ENCODE assay signal across 9 cellular contexts in genomic region chr13:31797154-31797775, GRCh38. TPM values are rescaled to one million over a fixed set of nuclear protein-coding genes. Genes with fewer than 3 reads are reported as not detected.
DNase-seq lines count a peak whose midpoint lies in the region; ATAC-seq, FAIRE-seq and TF ChIP-seq lines count a peak whose summit lies in the region.
"Had no signal": no experiment of that assay in that cellular context is flagged by ENCODE, and none has a peak within 500 bp of the region (broad histone marks: within the 10 kb centered on the region; RNA-seq: fewer than 3 reads in every experiment).

No MANE protein-coding gene starts in this region.

- intact Hi-C loops in naive thymus-derived CD4-positive, alpha-beta T cell (cut with micrococcal nuclease), result no loop called here

- POLR2A ChIA-PET in naive thymus-derived CD4-positive, alpha-beta T cell (lab: Charles Lee), result no interaction called here

- H3K4me1 Mint-ChIP-seq in naive thymus-derived CD4-positive, alpha-beta T cell, result peaks cover 0 to 9% (median 0%) of the 10 kb centered on the region in 7 donors
- H3K4me1 Mint-ChIP-seq: activated naive CD4-positive, alpha-beta T cell treated with anti-CD3 and anti-CD28 coated beads, Interleukin-2, amount 50 U/mL, for 24 hours had no signal

- H3K36me3 ChIP-seq in bronchial epithelial cell (ENCODE audit: control insufficient read depth, insufficient read depth, low read length), result no peaks in the 10 kb centered on the region
- no peaks in the 10 kb centered on the region for H3K36me3 ChIP-seq in naive thymus-derived CD4-positive, alpha-beta T cell (ENCODE audit: control insufficient read depth in 2 of 3, insufficient read depth in 3 of 3, low read length in 3 of 3)

- H3K27me3 Mint-ChIP-seq in naive thymus-derived CD4-positive, alpha-beta T cell, result peaks cover 0 to 27% (median 10%) of the 10 kb centered on the region in 5 donors

- H3K4me1 ChIP-seq in naive thymus-derived CD4-positive, alpha-beta T cell (ENCODE audit: control insufficient read depth in 2 of 2, insufficient read depth in 2 of 2, low read length in 2 of 2), result no peaks in the 10 kb centered on the region

- DNase-seq in COLO829 (ENCODE audit: low spot score) (peak; percentile 45), MV-4-11 (lab: John Stamatoyannopoulos, UW) (peak; percentile 25), bronchial epithelial cell (ENCODE audit: low read depth) (peak; percentile 29), midbrain (lab: John Stamatoyannopoulos, UW) (peak; percentile 50), GM19238 (ENCODE audit: insufficient read length, low spot score) (no peak)
- no peak for DNase-seq in activated naive CD4-positive, alpha-beta T cell treated with anti-CD3 and anti-CD28 coated beads, Interleukin-2, amount 50 U/mL, for 16 hours
- DNase-seq in naive thymus-derived CD4-positive, alpha-beta T cell, result no peak

- peaks cover 0 to 12% (median 0%) of the 10 kb centered on the region in 11 donors for H3K9me3 Mint-ChIP-seq in naive thymus-derived CD4-positive, alpha-beta T cell
- H3K9me3 Mint-ChIP-seq: activated naive CD4-positive, alpha-beta T cell treated with anti-CD3 and anti-CD28 coated beads, Interleukin-2, amount 50 U/mL, for 24 hours had no signal

- no peak overlapping the region for H3K4me3 ChIP-seq in bronchial epithelial cell (ENCODE audit: low read depth, low read length)
- H3K4me3 ChIP-seq in naive thymus-derived CD4-positive, alpha-beta T cell (ENCODE audit: low read length), result no peak overlapping the region

- H3K4me3 Mint-ChIP-seq in naive thymus-derived CD4-positive, alpha-beta T cell, result no peak overlapping the region
- H3K4me3 Mint-ChIP-seq: activated naive CD4-positive, alpha-beta T cell treated with anti-CD3 and anti-CD28 coated beads, Interleukin-2, amount 50 U/mL, for 24 hours had no signal

- no peak for FAIRE-seq in bronchial epithelial cell (lab: Jason Lieb, UNC)

- no peaks in the 10 kb centered on the region for H3K9me3 ChIP-seq in naive thymus-derived CD4-positive, alpha-beta T cell (ENCODE audit: control insufficient read depth in 2 of 3, low read length in 3 of 3)

- H3K27ac ChIP-seq in naive thymus-derived CD4-positive, alpha-beta T cell (ENCODE audit: low read depth, low read length), result no peak overlapping the region

- peak; percentile 31 for TF ChIP-seq CTCF in bronchial epithelial cell (IDR thresholded peaks at IDR 0.05; ENCODE audit: insufficient read depth, low read length, severe bottlenecking)

- CTCF ChIA-PET in naive thymus-derived CD4-positive, alpha-beta T cell (lab: Charles Lee), result no interaction called here

- peaks cover 0 to 3% (median 0%) of the 10 kb centered on the region in 5 donors for H3K36me3 Mint-ChIP-seq in naive thymus-derived CD4-positive, alpha-beta T cell
- H3K36me3 Mint-ChIP-seq: activated naive CD4-positive, alpha-beta T cell treated with anti-CD3 and anti-CD28 coated beads, Interleukin-2, amount 50 U/mL, for 24 hours had no signal

- no peak overlapping the region for H3K27ac Mint-ChIP-seq in naive thymus-derived CD4-positive, alpha-beta T cell
- H3K27ac Mint-ChIP-seq: activated naive CD4-positive, alpha-beta T cell treated with anti-CD3 and anti-CD28 coated beads, Interleukin-2, amount 50 U/mL, for 24 hours had no signal

- no peaks in the 10 kb centered on the region for H3K27me3 ChIP-seq in bronchial epithelial cell (ENCODE audit: control insufficient read depth, insufficient read depth, low read length)
- no peaks in the 10 kb centered on the region for H3K27me3 ChIP-seq in naive thymus-derived CD4-positive, alpha-beta T cell (ENCODE audit: control insufficient read depth in 2 of 2, insufficient read depth in 2 of 2, low read length in 2 of 2)

- no peak for ATAC-seq in GM21367 (IDR thresholded peaks at IDR 0.05; ENCODE audit: unreplicated experiment)
- no peak for ATAC-seq in naive thymus-derived CD4-positive, alpha-beta T cell

RNA-seq across cellular contexts. Expression of gene RXFP2, which starts 57.9 kb away (rescaled TPM):
- total RNA-seq in bronchial epithelial cell, result not detected in 2 replicates
- not detected for total RNA-seq in naive thymus-derived CD4-positive, alpha-beta T cell
- not detected for polyA plus RNA-seq in naive thymus-derived CD4-positive, alpha-beta T cell

Comparison
In these comparisons a context has a peak if more than half of its experiments do, and no peak if none do; other contexts are left out.
1. DNase-seq: peak in COLO829 (single experiment), MV-4-11 (single experiment), bronchial epithelial cell (single experiment) and midbrain (single experiment); none in GM19238 (single experiment), activated naive CD4-positive, alpha-beta T cell treated with anti-CD3 and anti-CD28 coated beads, Interleukin-2, amount 50 U/mL, for 16 hours (single experiment) and naive thymus-derived CD4-positive, alpha-beta T cell (0 of 9).